Comparison of ENCODE assay signal across 17 cellular contexts in the genomic region with DNA sequence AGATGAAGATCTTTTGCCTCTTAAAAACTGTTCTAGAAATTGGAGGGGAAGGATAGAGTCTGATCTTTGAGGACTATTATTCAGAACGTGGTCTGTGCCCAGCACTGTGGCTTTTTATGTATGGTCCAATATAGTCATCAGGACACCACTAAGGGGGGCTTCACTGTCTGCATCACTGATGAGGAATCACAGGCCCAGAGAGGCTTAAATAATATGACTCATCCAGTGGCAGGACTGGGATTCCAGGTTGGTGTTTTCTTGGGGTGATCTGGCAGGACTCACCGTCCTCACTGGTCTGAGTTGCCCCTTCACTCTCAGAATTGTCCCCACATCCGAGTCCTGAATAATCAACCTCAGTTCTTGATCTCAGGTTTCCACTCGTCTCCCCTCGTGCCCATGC.
DNase-seq lines count a peak whose midpoint lies in the region; ATAC-seq and TF ChIP-seq lines count a peak whose summit lies in the region.
"Had no signal": no experiment of that assay in that cellular context is flagged by ENCODE, and none has a peak within 500 bp of the region (broad histone marks: within the 10 kb centered on the region; RNA-seq: fewer than 3 reads in every experiment).

No MANE protein-coding gene starts in this region.

- TF ChIP-seq POLR2A in stomach (IDR thresholded peaks at IDR 0.05): no peak

- no peak overlapping the region for H3K4me3 Mint-ChIP-seq in immature natural killer cell
- no peak overlapping the region for H3K4me3 Mint-ChIP-seq in activated naive CD4-positive, alpha-beta T cell treated with anti-CD3 and anti-CD28 coated beads, Interleukin-2, amount 10 ng/mL, durations not matched to agents 7 days and 5 days
- H3K4me3 Mint-ChIP-seq: activated naive CD4-positive, alpha-beta T cell treated with anti-CD3 and anti-CD28 coated beads for 36 hours had no signal

- 86 to 96% (median 92%) methylated on average over 5 of the region's 5 CpGs for WGBS in stomach, 5 donors

- H3K4me1 ChIP-seq in stomach: peaks cover 40 to 78% (median 56%) of the 10 kb centered on the region in 4 donors

- ATAC-seq in left lobe of liver: no peak
- ATAC-seq: mucosa of descending colon had no signal

- peak overlapping the region; percentile 12 to 79 (median 58) for H3K27ac Mint-ChIP-seq in immature natural killer cell
- no peak overlapping the region for H3K27ac Mint-ChIP-seq in activated naive CD4-positive, alpha-beta T cell treated with anti-CD3 and anti-CD28 coated beads, Interleukin-2, amount 10 ng/mL, durations not matched to agents 7 days and 5 days
- H3K27ac Mint-ChIP-seq: activated naive CD4-positive, alpha-beta T cell treated with anti-CD3 and anti-CD28 coated beads for 36 hours had no signal

- H3K27ac ChIP-seq in 22Rv1 (0 out of 2 replicates have a peak overlapping the region, but pooled peaks have one; percentile 12), VCaP (peak overlapping the region; percentile 93), stomach (peak overlapping the region in 4 of 5 donors; percentile 86 to 96 (median 88))
- H3K27ac ChIP-seq: ovary had no signal

- no peaks in the 10 kb centered on the region for H3K9me3 ChIP-seq in stomach
- H3K9me3 ChIP-seq: mucosa of descending colon, ovary, Peyer's patch had no signal

- no peak for TF ChIP-seq EP300 in stomach (IDR thresholded peaks at IDR 0.05)

- peaks cover 0 to 3% (median 0%) of the 10 kb centered on the region in 3 donors for H3K36me3 Mint-ChIP-seq in immature natural killer cell
- H3K36me3 Mint-ChIP-seq in activated naive CD4-positive, alpha-beta T cell treated with anti-CD3 and anti-CD28 coated beads, Interleukin-2, amount 10 ng/mL, durations not matched to agents 7 days and 5 days: no peaks in the 10 kb centered on the region

- no peaks in the 10 kb centered on the region for H3K9me3 Mint-ChIP-seq in immature natural killer cell
- no peaks in the 10 kb centered on the region for H3K9me3 Mint-ChIP-seq in activated naive CD4-positive, alpha-beta T cell treated with anti-CD3 and anti-CD28 coated beads, Interleukin-2, amount 10 ng/mL, durations not matched to agents 7 days and 5 days
- H3K9me3 Mint-ChIP-seq: activated naive CD4-positive, alpha-beta T cell treated with anti-CD3 and anti-CD28 coated beads for 36 hours had no signal

- peaks cover 2 to 6% (median 3%) of the 10 kb centered on the region in 3 donors for H3K27me3 Mint-ChIP-seq in immature natural killer cell (ENCODE audit: low read depth in 3 of 3)
- peaks cover 5% of the 10 kb centered on the region for H3K27me3 Mint-ChIP-seq in activated naive CD4-positive, alpha-beta T cell treated with anti-CD3 and anti-CD28 coated beads, Interleukin-2, amount 10 ng/mL, durations not matched to agents 7 days and 5 days

- H3K36me3 ChIP-seq in stomach: peaks cover 4 to 27% (median 21%) of the 10 kb centered on the region in 4 donors
- H3K36me3 ChIP-seq: ovary had no signal

- no peak for TF ChIP-seq CTCF in 22Rv1 (IDR thresholded peaks at IDR 0.05)
- TF ChIP-seq CTCF in VCaP (conservative IDR thresholded peaks at IDR 0.05): no peak
- no peak for TF ChIP-seq CTCF in stomach (IDR thresholded peaks at IDR 0.05)

- H3K4me1 Mint-ChIP-seq in immature natural killer cell: peaks cover 41 to 77% of the 10 kb centered on the region in 2 donors
- peaks cover 4% of the 10 kb centered on the region for H3K4me1 Mint-ChIP-seq in activated naive CD4-positive, alpha-beta T cell treated with anti-CD3 and anti-CD28 coated beads, Interleukin-2, amount 10 ng/mL, durations not matched to agents 7 days and 5 days

- no peak overlapping the region for H3K4me3 ChIP-seq in stomach
- H3K4me3 ChIP-seq: mucosa of descending colon, ovary, Peyer's patch, smooth muscle cell had no signal

- CTCF ChIA-PET in activated naive CD4-positive, alpha-beta T cell treated with anti-CD3 and anti-CD28 coated beads, Interleukin-2, amount 10 ng/mL, durations not matched to agents 7 days and 5 days (lab: Charles Lee): no interaction called here

- no peak for DNase-seq in immature natural killer cell
- DNase-seq in stomach: no peak
- no peak for DNase-seq in NCI-H510A treated with DMSO at 0.1 percent for 48 hours (lab: John Stamatoyannopoulos, UW)
- DNase-seq in activated naive CD4-positive, alpha-beta T cell treated with anti-CD3 and anti-CD28 coated beads, Interleukin-2, amount 10 ng/mL, durations not matched to agents 7 days and 5 days: no peak
- no peak for DNase-seq in left lobe of liver (ENCODE audit: low spot score)
- no peak for DNase-seq in OCI-M1 (lab: John Stamatoyannopoulos, UW)
- DNase-seq: activated CD4-positive, alpha-beta T cell treated with anti-CD3 and anti-CD28 coated beads for 4 hours; activated naive CD4-positive, alpha-beta T cell treated with anti-CD3 and anti-CD28 coated beads for 36 hours; activated T-cell treated with anti-CD3 and anti-CD28 coated beads for 4 hours; mucosa of descending colon; NCI-H2171; Peyer's patch; trophoblast cell had no signal

- intact Hi-C loops in stomach (cut with DNase I; ENCODE audit: low total_unique reads): loop anchor here (10.0 kb wide), 1 partner anchor 54 kb away; no protein-coding TSS in a partner anchor

- H3K27me3 ChIP-seq in stomach: no peaks in the 10 kb centered on the region
- H3K27me3 ChIP-seq: ovary, Peyer's patch had no signal

Comparison
In these comparisons a context has a peak if more than half of its experiments do, and no peak if none do; other contexts are left out.
1. H3K27ac ChIP-seq: peak in every context shown above with its lines; median percentile 93 in VCaP; 88 in stomach; 12 in 22Rv1.